Comparison of ENCODE assay signal across 7 cellular contexts in genomic region chr6:759729-760128, GRCh38.
"Had no signal": no experiment of that assay in that cellular context is flagged by ENCODE, and none has a peak within 500 bp of the region (broad histone marks: within the 10 kb centered on the region; RNA-seq: fewer than 3 reads in every experiment).

No MANE protein-coding gene starts in this region.

- ATAC-seq: GM12878 had no signal

- H3K4me3 ChIP-seq: GM12878 had no signal

- DNase-seq: GDM1 had no signal

- FAIRE-seq: G401.6, GM12878, GM12891, GM12892, GM18507, GM19239 had no signal
